In the genomic region with DNA sequence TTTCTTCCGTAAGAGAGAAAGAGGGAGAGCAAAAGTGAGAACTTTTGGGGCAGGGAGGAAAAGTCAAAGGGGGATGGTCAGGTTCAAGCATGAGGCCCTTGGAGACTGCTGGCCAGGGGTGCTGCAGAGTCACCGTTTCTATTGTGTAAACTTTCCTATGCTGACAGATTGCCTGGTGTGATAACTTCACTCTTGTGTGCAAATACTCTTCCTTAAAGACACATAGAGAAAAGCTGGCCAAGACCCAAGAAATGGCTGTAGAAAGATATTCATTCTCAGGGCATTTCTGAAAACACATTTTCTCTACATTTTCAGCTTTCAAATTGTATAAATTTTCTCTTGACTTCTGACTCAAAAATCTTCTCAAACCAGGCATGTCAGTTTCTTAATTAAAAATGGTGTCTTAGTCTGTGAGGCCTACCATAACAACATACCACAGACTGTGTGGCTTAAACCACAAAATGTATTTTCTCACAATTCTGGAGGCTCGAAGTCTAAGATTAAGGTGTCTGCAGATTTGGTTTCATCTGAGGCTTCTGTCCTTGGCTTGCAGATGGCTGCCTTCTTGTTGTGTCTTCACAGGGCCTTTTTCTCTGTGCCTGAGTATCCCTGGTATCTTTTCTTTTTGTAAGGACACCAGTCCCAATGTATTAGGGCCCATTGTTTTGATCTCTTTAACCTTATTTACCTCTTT, we compare ENCODE assay signal across 10 cellular contexts.
A peak's percentile ranks its signal among the peaks of the same experiment; 100 is the strongest.
DNase-seq lines count a peak whose midpoint lies in the region; ATAC-seq, FAIRE-seq and TF ChIP-seq lines count a peak whose summit lies in the region.
"Had no signal": no experiment of that assay in that cellular context is flagged by ENCODE, and none has a peak within 500 bp of the region (broad histone marks: within the 10 kb centered on the region; RNA-seq: fewer than 3 reads in every experiment).

No MANE protein-coding gene starts in this region.

- no peaks in the 10 kb centered on the region for H3K27me3 Mint-ChIP-seq in activated T-helper 17 cell treated with anti-CD3 and anti-CD28 coated beads, Interleukin-2, amount 50 U/mL, for 72 hours

- in situ Hi-C loops in HepG2 (cut with HindIII; ENCODE audit: extremely low pct_ligation_motif_present, low pct_unique_long_range_greater_than_20kb): no loop called here

- H3K36me3 ChIP-seq in Karpas-422 (ENCODE audit: insufficient read depth, low read length) (peaks cover 3% of the 10 kb centered on the region; the same call in 1 of the 2 replicates), HepG2 (replicated peaks in 1 of 2; ENCODE audit: control insufficient read depth in 1 of 2, insufficient read depth in 2 of 2, low read length in 2 of 2) (no peaks in the 10 kb centered on the region), aorta (ENCODE audit: control insufficient read depth in 1 of 2, insufficient read depth in 2 of 2, low read length in 1 of 2) (no peaks in the 10 kb centered on the region), stomach (no peaks in the 10 kb centered on the region)

- peak; percentile 12 for DNase-seq in AG20443 (ENCODE audit: low spot score)
- no peak for DNase-seq in Karpas-422
- DNase-seq in HepG2 (ENCODE audit: low spot score): peak; percentile 24
- DNase-seq in SHP77 treated with DMSO at 0.1 percent for 48 hours (lab: John Stamatoyannopoulos, UW): no peak
- DNase-seq in aorta: no peak
- DNase-seq in stomach: no peak
- DNase-seq: NCI-H526 treated with DMSO at 0.1 percent for 48 hours had no signal

- H3K27ac ChIP-seq in Karpas-422 (ENCODE audit: low read length) (no peak overlapping the region), HepG2 (ENCODE audit: extremely low read length, insufficient read depth, low read length) (peak overlapping the region; percentile 41), aorta (ENCODE audit: low read depth in 1 of 2, low read length in 2 of 2) (no peak overlapping the region), stomach (no peak overlapping the region)

- no peaks in the 10 kb centered on the region for H4K20me1 ChIP-seq in Karpas-422 (ENCODE audit: insufficient read depth, low read depth, low read length)
- peaks cover 12% of the 10 kb centered on the region; the same call in 1 of the 2 replicates for H4K20me1 ChIP-seq in HepG2 (ENCODE audit: insufficient read depth, low read length)

- peaks cover 23% of the 10 kb centered on the region for H3K4me1 Mint-ChIP-seq in activated T-helper 17 cell treated with anti-CD3 and anti-CD28 coated beads, Interleukin-2, amount 50 U/mL, for 72 hours
- H3K4me1 Mint-ChIP-seq: neural crest cell had no signal

- H2AFZ ChIP-seq in Karpas-422 (ENCODE audit: low read length) (peak overlapping the region; percentile 49; the same call in 1 of the 2 replicates), HepG2 (ENCODE audit: low read length) (no peak overlapping the region)

- H3K27me3 ChIP-seq in Karpas-422 (ENCODE audit: low read length): no peaks in the 10 kb centered on the region
- no peaks in the 10 kb centered on the region for H3K27me3 ChIP-seq in HepG2 (ENCODE audit: control insufficient read depth in 1 of 2, insufficient read depth in 2 of 2, low read length in 2 of 2)
- H3K27me3 ChIP-seq in aorta (ENCODE audit: control insufficient read depth in 1 of 2, insufficient read depth in 2 of 2, low read length in 1 of 2): no peaks in the 10 kb centered on the region
- no peaks in the 10 kb centered on the region for H3K27me3 ChIP-seq in stomach

- CTCF ChIA-PET in HepG2 (lab: Yijun Ruan, JAX; ENCODE audit: low intra/inter-chr PET ratio, low total read pairs): no interaction called here

- H3K4me1 ChIP-seq in Karpas-422 (ENCODE audit: low read length) (peaks cover 42% of the 10 kb centered on the region), HepG2 (ENCODE audit: insufficient read depth, low read length) (peaks cover 38% of the 10 kb centered on the region), aorta (ENCODE audit: control insufficient read depth in 1 of 2, insufficient read depth in 2 of 2, low read length in 2 of 2) (no peaks in the 10 kb centered on the region), stomach (peaks cover 0 to 17% (median 7%) of the 10 kb centered on the region in 4 donors)

- WGBS in HepG2 (ENCODE audit: low lambda C conversion rate): 26% methylated on average over 3 of the region's 3 CpGs
- WGBS in aorta, 2 donors: 64 to 71% methylated on average over 3 of the region's 3 CpGs
- WGBS in stomach, 5 donors: 51 to 61% (median 53%) methylated on average over 3 of the region's 3 CpGs

- BruUV-seq in HepG2 (replicated peaks; lab: Mats Ljungman, UMichigan): no TSS peak

- H3K4me3 Mint-ChIP-seq in activated T-helper 17 cell treated with anti-CD3 and anti-CD28 coated beads, Interleukin-2, amount 50 U/mL, for 72 hours: peak overlapping the region; percentile 12
- H3K4me3 Mint-ChIP-seq: neural crest cell had no signal

- TF ChIP-seq POLR2A in HepG2 (IDR thresholded peaks at IDR 0.05; ENCODE audit: insufficient read depth in 1 of 2, low read depth in 2 of 2, low read length in 2 of 2) (no peak), stomach (IDR thresholded peaks at IDR 0.05) (no peak)

- H3K79me2 ChIP-seq in Karpas-422 (ENCODE audit: low read length): no peaks in the 10 kb centered on the region
- peaks cover 3% of the 10 kb centered on the region for H3K79me2 ChIP-seq in HepG2 (ENCODE audit: insufficient read depth, low read length)

- TF ChIP-seq CTCF in HepG2 (CRISPR knock-in tag; IDR thresholded peaks at IDR 0.05) (no peak), stomach (IDR thresholded peaks at IDR 0.05) (no peak)

- no peak for TF ChIP-seq RAD21 in HepG2 (CRISPR knock-in tag; IDR thresholded peaks at IDR 0.05)

- POLR2A ChIA-PET in HepG2 (lab: Yijun Ruan, JAX): interaction anchor here (0.6 to 1.5 kb wide), 4 partner anchors 75 to 237 kb away, joined by 3 to 4 read pairs (median 3); no protein-coding TSS in a partner anchor

- ATAC-seq in activated T-helper 17 cell treated with anti-CD3 and anti-CD28 coated beads, Interleukin-2, amount 50 U/mL, for 72 hours (replicated peaks): peak; percentile 58
- peak; percentile 69 for ATAC-seq in HepG2
- ATAC-seq in aorta (ENCODE audit: low FRiP score): no peak
- no peak for ATAC-seq in GM19035 (IDR thresholded peaks at IDR 0.05; ENCODE audit: unreplicated experiment)

- peaks cover under 1% of the 10 kb centered on the region for H3K9me3 Mint-ChIP-seq in activated T-helper 17 cell treated with anti-CD3 and anti-CD28 coated beads, Interleukin-2, amount 50 U/mL, for 72 hours

- no peaks in the 10 kb centered on the region for H3K9me2 ChIP-seq in Karpas-422 (replicated peaks; ENCODE audit: insufficient read depth, low read length)

- H3K4me3 ChIP-seq in Karpas-422 (ENCODE audit: low read length) (no peak overlapping the region), HepG2 (replicated peaks in 1 of 3; ENCODE audit: insufficient read depth in 1 of 3, low read depth in 2 of 3, low read length in 3 of 3) (no peak overlapping the region; a peak in 1 of 6 replicates), aorta (ENCODE audit: low read length in 2 of 2) (no peak overlapping the region), stomach (no peak overlapping the region)

- no peak for FAIRE-seq in HepG2 (lab: Jason Lieb, UNC)

- no peak for TF ChIP-seq EP300 in HepG2 (IDR thresholded peaks at IDR 0.05; ENCODE audit: low read depth in 2 of 2, low read length in 2 of 2)
- TF ChIP-seq EP300 in HepG2 (CRISPR knock-in tag; IDR thresholded peaks at IDR 0.05; ENCODE audit: borderline replicate concordance): no peak
- TF ChIP-seq EP300 in stomach (IDR thresholded peaks at IDR 0.05): no peak

- no peak overlapping the region for H3K27ac Mint-ChIP-seq in activated T-helper 17 cell treated with anti-CD3 and anti-CD28 coated beads, Interleukin-2, amount 50 U/mL, for 72 hours

- intact Hi-C loops in HepG2 (cut with micrococcal nuclease; ENCODE audit: unreplicated experiment) (no loop called here), aorta (cut with DNase I) (no loop called here), stomach (cut with DNase I; ENCODE audit: low total_unique reads) (no loop called here)

- no peaks in the 10 kb centered on the region for H3K36me3 Mint-ChIP-seq in activated T-helper 17 cell treated with anti-CD3 and anti-CD28 coated beads, Interleukin-2, amount 50 U/mL, for 72 hours (ENCODE audit: low read depth)

- H3K9me3 ChIP-seq in Karpas-422 (ENCODE audit: low read length) (no peaks in the 10 kb centered on the region), HepG2 (ENCODE audit: low read length) (no peaks in the 10 kb centered on the region), aorta (ENCODE audit: control insufficient read depth, low read length) (no peaks in the 10 kb centered on the region), stomach (no peaks in the 10 kb centered on the region)

- H3K9ac ChIP-seq in Karpas-422 (ENCODE audit: low read length) (no peak overlapping the region), HepG2 (ENCODE audit: insufficient read depth, low read depth, low read length) (no peak overlapping the region)

- H3K4me2 ChIP-seq in Karpas-422 (ENCODE audit: low read depth, low read length, poor library complexity, severe bottlenecking) (no peak overlapping the region), HepG2 (ENCODE audit: low read depth, low read length) (peak overlapping the region; percentile 41)

TF ChIP-seq in HepG2, 621 proteins besides CTCF, POLR2A, EP300 and RAD21 (continues in another document):
- TF ChIP-seq, protein P1, sequence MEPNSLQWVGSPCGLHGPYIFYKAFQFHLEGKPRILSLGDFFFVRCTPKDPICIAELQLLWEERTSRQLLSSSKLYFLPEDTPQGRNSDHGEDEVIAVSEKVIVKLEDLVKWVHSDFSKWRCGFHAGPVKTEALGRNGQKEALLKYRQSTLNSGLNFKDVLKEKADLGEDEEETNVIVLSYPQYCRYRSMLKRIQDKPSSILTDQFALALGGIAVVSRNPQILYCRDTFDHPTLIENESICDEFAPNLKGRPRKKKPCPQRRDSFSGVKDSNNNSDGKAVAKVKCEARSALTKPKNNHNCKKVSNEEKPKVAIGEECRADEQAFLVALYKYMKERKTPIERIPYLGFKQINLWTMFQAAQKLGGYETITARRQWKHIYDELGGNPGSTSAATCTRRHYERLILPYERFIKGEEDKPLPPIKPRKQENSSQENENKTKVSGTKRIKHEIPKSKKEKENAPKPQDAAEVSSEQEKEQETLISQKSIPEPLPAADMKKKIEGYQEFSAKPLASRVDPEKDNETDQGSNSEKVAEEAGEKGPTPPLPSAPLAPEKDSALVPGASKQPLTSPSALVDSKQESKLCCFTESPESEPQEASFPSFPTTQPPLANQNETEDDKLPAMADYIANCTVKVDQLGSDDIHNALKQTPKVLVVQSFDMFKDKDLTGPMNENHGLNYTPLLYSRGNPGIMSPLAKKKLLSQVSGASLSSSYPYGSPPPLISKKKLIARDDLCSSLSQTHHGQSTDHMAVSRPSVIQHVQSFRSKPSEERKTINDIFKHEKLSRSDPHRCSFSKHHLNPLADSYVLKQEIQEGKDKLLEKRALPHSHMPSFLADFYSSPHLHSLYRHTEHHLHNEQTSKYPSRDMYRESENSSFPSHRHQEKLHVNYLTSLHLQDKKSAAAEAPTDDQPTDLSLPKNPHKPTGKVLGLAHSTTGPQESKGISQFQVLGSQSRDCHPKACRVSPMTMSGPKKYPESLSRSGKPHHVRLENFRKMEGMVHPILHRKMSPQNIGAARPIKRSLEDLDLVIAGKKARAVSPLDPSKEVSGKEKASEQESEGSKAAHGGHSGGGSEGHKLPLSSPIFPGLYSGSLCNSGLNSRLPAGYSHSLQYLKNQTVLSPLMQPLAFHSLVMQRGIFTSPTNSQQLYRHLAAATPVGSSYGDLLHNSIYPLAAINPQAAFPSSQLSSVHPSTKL (CRISPR knock-in tag; IDR thresholded peaks at IDR 0.05): peak; percentile 14; the same call in 1 of the 2 replicates

Comparison
In these comparisons a context has a peak if more than half of its experiments do, and no peak if none do; other contexts are left out.
1. DNase-seq: peak in AG20443 (single experiment) and HepG2 (single experiment); none in Karpas-422 (single experiment), SHP77 treated with DMSO at 0.1 percent for 48 hours (single experiment), aorta (0 of 2) and stomach (single experiment).
2. ATAC-seq: peak in activated T-helper 17 cell treated with anti-CD3 and anti-CD28 coated beads, Interleukin-2, amount 50 U/mL, for 72 hours (single experiment) and HepG2 (single experiment); none in aorta (single experiment) and GM19035 (single experiment).